ENCODE assay signal across 8 cellular contexts in the genomic region with DNA sequence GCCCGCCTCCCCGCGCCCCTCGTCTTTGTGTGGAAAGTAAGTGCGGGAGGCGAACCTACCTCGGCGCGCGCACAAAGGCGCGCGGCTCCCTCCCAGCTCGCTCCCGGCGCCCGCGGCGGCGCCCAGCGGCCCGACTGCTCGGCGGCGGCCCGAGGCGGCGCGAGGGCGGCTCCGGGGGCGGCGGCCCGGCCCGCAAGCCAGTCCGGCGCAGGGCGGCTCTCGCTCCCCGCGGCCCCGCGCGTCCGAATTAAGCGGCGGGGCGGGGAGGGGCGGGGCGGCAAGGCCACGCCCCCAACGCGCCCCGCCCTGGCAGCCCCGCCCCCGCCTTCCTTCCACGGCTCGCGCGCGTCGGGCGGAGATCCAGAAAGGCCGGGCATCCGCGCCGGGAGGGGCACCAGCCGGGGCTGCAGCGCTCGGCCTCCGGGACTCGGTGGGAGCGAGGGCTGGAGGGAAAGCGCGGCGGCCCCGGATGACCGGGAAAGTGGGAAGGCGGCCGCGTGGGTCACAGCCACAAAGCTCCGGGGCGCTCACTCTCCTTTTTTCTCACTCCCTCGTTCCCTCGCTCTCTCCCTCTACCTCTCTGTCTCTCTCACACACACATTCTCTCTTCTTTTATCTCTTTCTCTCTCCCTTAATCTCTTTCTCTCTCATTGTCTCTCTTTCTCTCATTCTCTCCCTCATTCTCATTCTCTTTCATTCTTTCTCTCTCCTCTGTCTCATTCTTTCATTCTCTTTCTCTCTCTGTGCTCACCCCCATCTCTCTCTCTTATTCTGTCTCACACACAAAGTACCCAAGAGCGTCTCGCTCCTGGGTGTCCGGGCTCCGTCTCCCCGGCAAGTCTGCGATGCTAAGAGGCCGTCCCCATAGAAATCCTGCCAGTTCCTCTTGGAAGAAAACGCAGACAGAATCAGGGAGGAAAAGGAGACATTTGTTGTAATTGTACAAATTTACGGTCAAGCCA.
DNase-seq lines count a peak whose midpoint lies in the region; ATAC-seq and FAIRE-seq lines count a peak whose summit lies in the region.

No MANE protein-coding gene starts in this region.

- no peaks in the 10 kb centered on the region for H3K27me3 Mint-ChIP-seq in IgD-negative memory B cell

- H3K36me3 Mint-ChIP-seq in IgD-negative memory B cell, result peaks cover 9% of the 10 kb centered on the region

- DNase-seq in DMS53 (lab: John Stamatoyannopoulos, UW) (peak; percentile 95), SW480 (ENCODE audit: low spot score) (peak; percentile 52), amygdala (lab: John Stamatoyannopoulos, UW) (peak in 54 of 56 donors; percentile 21 to 89 (median 74)), left ventricle myocardium superior (peak; percentile 92), posterior vena cava (ENCODE audit: low spot score) (peak; percentile 95), urothelium cell line (ENCODE audit: low spot score) (peak; percentile 86)

- ATAC-seq in GM21447 (IDR thresholded peaks at IDR 0.05; ENCODE audit: unreplicated experiment) (peak; percentile 32), left ventricle myocardium superior (peak; percentile 99)

- H3K4me1 Mint-ChIP-seq in IgD-negative memory B cell, result peaks cover 45 to 57% (median 47%) of the 10 kb centered on the region in 3 donors

- FAIRE-seq in urothelium cell line (lab: Jason Lieb, UNC), result no peak

- no peaks in the 10 kb centered on the region for H3K9me3 Mint-ChIP-seq in IgD-negative memory B cell

- peak overlapping the region; percentile 42 to 93 (median 88) for H3K27ac Mint-ChIP-seq in IgD-negative memory B cell

- H3K4me3 Mint-ChIP-seq in IgD-negative memory B cell, result peak overlapping the region; percentile 88 to 97 (median 92)

- intact Hi-C loops in left ventricle myocardium superior (cut with micrococcal nuclease) (no loop called here), posterior vena cava (cut with DNase I) (loop anchor here in 1 of 2 donors (5.0 kb wide), 1 partner anchor 38 kb away; no protein-coding TSS in a partner anchor)

Comparison
In these comparisons a context has a peak if more than half of its experiments do, and no peak if none do; other contexts are left out.
1. Peak in every context shown above with its lines: DNase-seq and ATAC-seq.